In genomic region chr5:14627270-14627669, GRCh38 we compare ENCODE assay signal across 21 cellular contexts.
"Had no signal": no experiment of that assay in that cellular context is flagged by ENCODE, and none has a peak within 500 bp of the region (broad histone marks: within the 10 kb centered on the region; RNA-seq: fewer than 3 reads in every experiment).

No MANE protein-coding gene starts in this region.

- ATAC-seq: heart left ventricle; naive thymus-derived CD8-positive, alpha-beta T cell; stimulated activated memory B cell treated with anti-CD40 and anti-IgM and Interleukin-4, amounts not matched to agents 10 μg/mL and 1 μg/mL and 100 μg/mL, for 72 hours; stimulated activated naive CD8-positive, alpha-beta T cell treated with anti-CD3 and anti-CD28 coated beads, Interleukin-15, amount 100 ng/mL, for 72 hours had no signal

- H3K27me3 Mint-ChIP-seq: naive thymus-derived CD8-positive, alpha-beta T cell; stimulated activated naive CD8-positive, alpha-beta T cell treated with anti-CD3 and anti-CD28 coated beads, Interleukin-15, amount 100 ng/mL, for 72 hours had no signal

- H3K4me3 Mint-ChIP-seq: endodermal cell; naive thymus-derived CD8-positive, alpha-beta T cell; neural progenitor cell; stimulated activated memory B cell treated with anti-CD40 and anti-IgM and Interleukin-4, amounts not matched to agents 10 μg/mL and 1 μg/mL and 100 μg/mL, for 72 hours; stimulated activated naive CD8-positive, alpha-beta T cell treated with anti-CD3 and anti-CD28 coated beads, Interleukin-15, amount 100 ng/mL, for 72 hours had no signal

- FAIRE-seq: endothelial cell of umbilical vein, frontal cortex had no signal

- H3K27ac Mint-ChIP-seq: endodermal cell; naive thymus-derived CD8-positive, alpha-beta T cell; neural progenitor cell; stimulated activated memory B cell treated with anti-CD40 and anti-IgM and Interleukin-4, amounts not matched to agents 10 μg/mL and 1 μg/mL and 100 μg/mL, for 72 hours; stimulated activated naive CD8-positive, alpha-beta T cell treated with anti-CD3 and anti-CD28 coated beads, Interleukin-15, amount 100 ng/mL, for 72 hours had no signal

- H3K27ac ChIP-seq: coronary artery, heart left ventricle, neural progenitor cell, ovary, right atrium auricular region, sigmoid colon, skin epidermis, thoracic aorta, transverse colon had no signal

- H3K27me3 ChIP-seq: heart left ventricle, neural progenitor cell, ovary, right atrium auricular region, sigmoid colon, transverse colon had no signal

- H3K36me3 ChIP-seq: heart left ventricle, neural progenitor cell, ovary, right atrium auricular region, sigmoid colon, thoracic aorta, transverse colon had no signal

- H3K4me3 ChIP-seq: coronary artery, heart left ventricle, neural progenitor cell, ovary, right atrium auricular region, sigmoid colon, skin epidermis, thoracic aorta, transverse colon had no signal

- H3K9me3 ChIP-seq: heart left ventricle, ovary, right atrium auricular region, thoracic aorta, transverse colon had no signal

- H3K9me3 Mint-ChIP-seq: endodermal cell, neural progenitor cell had no signal

- H3K4me1 ChIP-seq: heart left ventricle, neural progenitor cell, right atrium auricular region, sigmoid colon, transverse colon had no signal

- H3K36me3 Mint-ChIP-seq: neural progenitor cell; stimulated activated memory B cell treated with anti-CD40 and anti-IgM and Interleukin-4, amounts not matched to agents 10 μg/mL and 1 μg/mL and 100 μg/mL, for 72 hours had no signal

- H3K4me1 Mint-ChIP-seq: endodermal cell; naive thymus-derived CD8-positive, alpha-beta T cell; neural progenitor cell; stimulated activated memory B cell treated with anti-CD40 and anti-IgM and Interleukin-4, amounts not matched to agents 10 μg/mL and 1 μg/mL and 100 μg/mL, for 72 hours; stimulated activated naive CD8-positive, alpha-beta T cell treated with anti-CD3 and anti-CD28 coated beads, Interleukin-15, amount 100 ng/mL, for 72 hours had no signal

- DNase-seq: effector CD4-positive, alpha-beta T cell; endodermal cell; heart left ventricle; hippocampal formation; mammary epithelial cell; naive thymus-derived CD8-positive, alpha-beta T cell; nucleus accumbens; ovary; sigmoid colon; stimulated activated CD4-positive, alpha-beta T cell treated with anti-CD3 and anti-CD28 coated beads, Interleukin-4, amount 100 ng/mL, for 24 hours; stimulated activated naive CD8-positive, alpha-beta T cell treated with anti-CD3 and anti-CD28 coated beads, Interleukin-15, amount 100 ng/mL, for 72 hours; substantia nigra; transverse colon had no signal
